Comparison of ENCODE assay signal across 13 cellular contexts in genomic region chr7:156768698-156769472, GRCh38.
DNase-seq lines count a peak whose midpoint lies in the region; ATAC-seq, FAIRE-seq and TF ChIP-seq lines count a peak whose summit lies in the region.
"Had no signal": no experiment of that assay in that cellular context is flagged by ENCODE, and none has a peak within 500 bp of the region (broad histone marks: within the 10 kb centered on the region; RNA-seq: fewer than 3 reads in every experiment).

No MANE protein-coding gene starts in this region.

- 95% methylated on average over 6 of the region's 6 CpGs for WGBS in GM12878 (ENCODE audit: insufficient coverage, insufficient replicate concordance, low lambda C conversion rate, missing lambda C conversion rate)

- H3K79me2 ChIP-seq in GM12878 (ENCODE audit: control insufficient read depth, insufficient read depth, low read length) = no peaks in the 10 kb centered on the region

- in situ Hi-C loops in GM12878 (cut with MboI) = no loop called here

- CTCF ChIA-PET in activated CD8-positive, alpha-beta memory T cell treated with anti-CD3 and anti-CD28 coated beads, Interleukin-2, amount 10 ng/mL, durations not matched to agents 7 days and 5 days (lab: Charles Lee) = interaction anchor here (1.4 kb wide), 2 partner anchors 11 to 48 kb away, joined by 3 to 5 read pairs; no protein-coding TSS in a partner anchor
- CTCF ChIA-PET in GM12878 (lab: Yijun Ruan, JAX) = interaction anchor here (0.9 to 1.8 kb wide), 5 partner anchors 10 to 50 kb away, joined by 3 to 4 read pairs (median 4); no protein-coding TSS in a partner anchor

- no peak overlapping the region for H3K27ac ChIP-seq in GM12878 (ENCODE audit: control insufficient read depth, insufficient read depth)

- H4K20me1 ChIP-seq in GM12878 (ENCODE audit: control insufficient read depth, insufficient read depth) = no peaks in the 10 kb centered on the region

- DNase-seq in activated CD8-positive, alpha-beta memory T cell treated with anti-CD3 and anti-CD28 coated beads, Interleukin-2, amount 10 ng/mL, durations not matched to agents 7 days and 5 days = no peak
- no peak for DNase-seq in activated CD8-positive, alpha-beta memory T cell treated with anti-CD3 and anti-CD28 coated beads, Interleukin-2, amount 50 U/mL, for 48 hours
- DNase-seq in GM12878 (ENCODE audit: low read depth, low spot score) = no peak
- peak; percentile 2 for DNase-seq in renal cortical epithelial cell (ENCODE audit: low read depth)
- no peak for DNase-seq in head of caudate nucleus
- no peak for DNase-seq in NCI-H446 treated with DMSO at 0.1 percent for 48 hours (lab: John Stamatoyannopoulos, UW)
- DNase-seq: activated CD4-positive, alpha-beta T cell treated with anti-CD3 and anti-CD28 coated beads, Interleukin-2, amount 10 ng/mL, durations not matched to agents 7 days and 5 days; activated naive CD8-positive, alpha-beta T cell treated with anti-CD3 and anti-CD28 coated beads, Interleukin-2, amount 10 ng/mL, durations not matched to agents 7 days and 5 days; NCI-H187 treated with DMSO at 0.1 percent for 48 hours; stimulated activated CD4-positive, alpha-beta T cell treated with anti-CD3 and anti-CD28 coated beads, Interleukin-2, amount 100 ng/mL, for 48 hours had no signal

- H3K36me3 ChIP-seq in GM12878 (ENCODE audit: control insufficient read depth in 2 of 2, insufficient read depth in 2 of 2, low read length in 1 of 2) = peaks cover 0 to 1% of the 10 kb centered on the region in 2 experiments; a peak in 1 of 4 replicates

- ATAC-seq in activated CD8-positive, alpha-beta memory T cell treated with anti-CD3 and anti-CD28 coated beads, Interleukin-2, amount 10 ng/mL, durations not matched to agents 7 days and 5 days = peak; percentile 33
- ATAC-seq in HG02759 (IDR thresholded peaks at IDR 0.05; ENCODE audit: unreplicated experiment) = peak; percentile 51
- ATAC-seq in GM12878 = peak; percentile 42
- no peak for ATAC-seq in HG02571 (IDR thresholded peaks at IDR 0.05; ENCODE audit: unreplicated experiment)

- no peaks in the 10 kb centered on the region for H3K27me3 ChIP-seq in GM12878 (replicated peaks in 1 of 2; ENCODE audit: control insufficient read depth in 2 of 2, insufficient read depth in 2 of 2, low read length in 1 of 2)

- intact Hi-C loops in GM12878 (cut with micrococcal nuclease; ENCODE audit: unreplicated experiment) = no loop called here
- intact Hi-C loops in head of caudate nucleus (cut with DNase I) = no loop called here

- SMC1A ChIA-PET in GM12878 (lab: Charles Lee; ENCODE audit: uncharacterized antibody, unreplicated experiment) = interaction anchor here (1.0 to 5.6 kb wide), 3 partner anchors 10 to 47 kb away, joined by 3 to 56 read pairs (median 6); no protein-coding TSS in a partner anchor

- no peak overlapping the region for H3K4me3 Mint-ChIP-seq in activated CD8-positive, alpha-beta memory T cell treated with anti-CD3 and anti-CD28 coated beads, Interleukin-2, amount 10 ng/mL, durations not matched to agents 7 days and 5 days
- H3K4me3 Mint-ChIP-seq: activated CD4-positive, alpha-beta T cell treated with anti-CD3 and anti-CD28 coated beads, Interleukin-2, amount 10 ng/mL, durations not matched to agents 7 days and 5 days; activated naive CD8-positive, alpha-beta T cell treated with anti-CD3 and anti-CD28 coated beads, Interleukin-2, amount 10 ng/mL, durations not matched to agents 7 days and 5 days had no signal

- no peak overlapping the region for H3K27ac Mint-ChIP-seq in activated CD8-positive, alpha-beta memory T cell treated with anti-CD3 and anti-CD28 coated beads, Interleukin-2, amount 10 ng/mL, durations not matched to agents 7 days and 5 days
- H3K27ac Mint-ChIP-seq: activated CD4-positive, alpha-beta T cell treated with anti-CD3 and anti-CD28 coated beads, Interleukin-2, amount 10 ng/mL, durations not matched to agents 7 days and 5 days; activated naive CD8-positive, alpha-beta T cell treated with anti-CD3 and anti-CD28 coated beads, Interleukin-2, amount 10 ng/mL, durations not matched to agents 7 days and 5 days had no signal

- no peaks in the 10 kb centered on the region for H3K27me3 Mint-ChIP-seq in activated CD8-positive, alpha-beta memory T cell treated with anti-CD3 and anti-CD28 coated beads, Interleukin-2, amount 10 ng/mL, durations not matched to agents 7 days and 5 days
- H3K27me3 Mint-ChIP-seq: activated CD4-positive, alpha-beta T cell treated with anti-CD3 and anti-CD28 coated beads, Interleukin-2, amount 10 ng/mL, durations not matched to agents 7 days and 5 days; activated naive CD8-positive, alpha-beta T cell treated with anti-CD3 and anti-CD28 coated beads, Interleukin-2, amount 10 ng/mL, durations not matched to agents 7 days and 5 days had no signal

- BruUV-seq in GM12878 (replicated peaks; lab: Mats Ljungman, UMichigan) = no TSS peak

- H3K4me1 Mint-ChIP-seq in activated CD8-positive, alpha-beta memory T cell treated with anti-CD3 and anti-CD28 coated beads, Interleukin-2, amount 10 ng/mL, durations not matched to agents 7 days and 5 days = peaks cover 27% of the 10 kb centered on the region

- no peak for TF ChIP-seq POLR2A in GM12878 (IDR thresholded peaks at IDR 0.05; ENCODE audit: low read depth, low read length)

- H3K36me3 Mint-ChIP-seq in activated CD8-positive, alpha-beta memory T cell treated with anti-CD3 and anti-CD28 coated beads, Interleukin-2, amount 10 ng/mL, durations not matched to agents 7 days and 5 days = peaks cover 20% of the 10 kb centered on the region

- no peak for TF ChIP-seq EP300 in GM12878 (IDR thresholded peaks at IDR 0.05; ENCODE audit: borderline replicate concordance in 1 of 2, control insufficient read depth in 1 of 2, low read depth in 2 of 2, low read length in 2 of 2)

- no peak overlapping the region for H3K4me3 ChIP-seq in GM12878

- FAIRE-seq in GM12878 (lab: Jason Lieb, UNC) = no peak
- FAIRE-seq: GM18507 had no signal

- no peak overlapping the region for H2AFZ ChIP-seq in GM12878 (ENCODE audit: control insufficient read depth, low read depth, low read length)

- TF ChIP-seq CTCF in GM12878 (IDR thresholded peaks at IDR 0.05 in 2 of 3, conservative IDR thresholded peaks at IDR 0.05 in 1 of 3; ENCODE audit: control insufficient read depth in 2 of 3, extremely low read depth in 1 of 3, insufficient read depth in 1 of 3, low read depth in 3 of 3, low read length in 3 of 3) = no peak

- no peak overlapping the region for H3K9ac ChIP-seq in GM12878 (ENCODE audit: control insufficient read depth, insufficient read depth, low read length)

- RAD21 ChIA-PET in GM12878 (lab: Charles Lee; ENCODE audit: unreplicated experiment) = interaction anchor here (0.7 to 1.5 kb wide), 3 partner anchors 10 to 21 kb away, joined by 3 to 9 read pairs (median 4); no protein-coding TSS in a partner anchor

- peaks cover 19% of the 10 kb centered on the region; the same call in 1 of the 2 replicates for H3K4me1 ChIP-seq in GM12878 (ENCODE audit: control insufficient read depth, insufficient read depth, low read length)

- no peak for TF ChIP-seq RAD21 in GM12878 (IDR thresholded peaks at IDR 0.05; ENCODE audit: insufficient read depth, low read depth, low read length)

- POLR2A ChIA-PET in GM12878 (lab: Charles Lee) = no interaction called here

- H3K9me3 ChIP-seq in GM12878 (replicated peaks; ENCODE audit: control insufficient read depth, insufficient read depth, low read length) = peaks cover 2% of the 10 kb centered on the region; the same call in 2 of the 3 replicates

- H3K4me2 ChIP-seq in GM12878 (ENCODE audit: control insufficient read depth, insufficient read depth) = no peak overlapping the region

- no peaks in the 10 kb centered on the region for H3K9me3 Mint-ChIP-seq in activated CD8-positive, alpha-beta memory T cell treated with anti-CD3 and anti-CD28 coated beads, Interleukin-2, amount 10 ng/mL, durations not matched to agents 7 days and 5 days (ENCODE audit: low read depth)

TF ChIP-seq in GM12878, 131 proteins besides CTCF, POLR2A, EP300 and RAD21 (continues in another document):
- TF ChIP-seq BMI1 (IDR thresholded peaks at IDR 0.05; ENCODE audit: borderline replicate concordance) (no peak), NRF1 (conservative IDR thresholded peaks at IDR 0.05; ENCODE audit: low read depth, low read length) (no peak), TARDBP (IDR thresholded peaks at IDR 0.05; ENCODE audit: borderline replicate concordance) (no peak), JUNB (IDR thresholded peaks at IDR 0.05) (peak; percentile 43; the same call in 1 of the 2 replicates), RCOR1 (conservative IDR thresholded peaks at IDR 0.05; ENCODE audit: low read depth, low read length) (no peak), NR2C2 (IDR thresholded peaks at IDR 0.05; ENCODE audit: borderline replicate concordance, control insufficient read depth, insufficient read length, low read depth) (no peak), SUZ12 (IDR thresholded peaks at IDR 0.05; ENCODE audit: unreplicated experiment) (no peak), SMAD1 (IDR thresholded peaks at IDR 0.05; ENCODE audit: low read depth, partially characterized antibody) (no peak)
- TF ChIP-seq, protein P1, sequence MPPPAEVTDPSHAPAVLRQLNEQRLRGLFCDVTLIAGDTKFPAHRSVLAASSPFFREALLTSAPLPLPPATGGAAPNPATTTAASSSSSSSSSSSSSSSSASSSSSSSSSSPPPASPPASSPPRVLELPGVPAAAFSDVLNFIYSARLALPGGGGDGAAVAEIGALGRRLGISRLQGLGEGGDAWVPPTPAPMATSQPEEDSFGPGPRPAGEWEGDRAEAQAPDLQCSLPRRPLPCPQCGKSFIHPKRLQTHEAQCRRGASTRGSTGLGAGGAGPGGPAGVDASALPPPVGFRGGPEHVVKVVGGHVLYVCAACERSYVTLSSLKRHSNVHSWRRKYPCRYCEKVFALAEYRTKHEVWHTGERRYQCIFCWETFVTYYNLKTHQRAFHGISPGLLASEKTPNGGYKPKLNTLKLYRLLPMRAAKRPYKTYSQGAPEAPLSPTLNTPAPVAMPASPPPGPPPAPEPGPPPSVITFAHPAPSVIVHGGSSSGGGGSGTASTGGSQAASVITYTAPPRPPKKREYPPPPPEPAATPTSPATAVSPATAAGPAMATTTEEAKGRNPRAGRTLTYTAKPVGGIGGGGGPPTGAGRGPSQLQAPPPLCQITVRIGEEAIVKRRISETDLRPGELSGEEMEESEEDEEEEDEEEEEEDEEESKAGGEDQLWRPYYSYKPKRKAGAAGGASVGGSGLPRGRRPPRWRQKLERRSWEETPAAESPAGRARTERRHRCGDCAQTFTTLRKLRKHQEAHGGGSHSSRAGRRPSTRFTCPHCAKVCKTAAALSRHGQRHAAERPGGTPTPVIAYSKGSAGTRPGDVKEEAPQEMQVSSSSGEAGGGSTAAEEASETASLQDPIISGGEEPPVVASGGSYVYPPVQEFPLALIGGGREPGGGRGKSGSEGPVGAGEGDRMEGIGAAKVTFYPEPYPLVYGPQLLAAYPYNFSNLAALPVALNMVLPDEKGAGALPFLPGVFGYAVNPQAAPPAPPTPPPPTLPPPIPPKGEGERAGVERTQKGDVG (CRISPR knock-in tag; IDR thresholded peaks at IDR 0.05) = no peak
